ENCODE assay signal across 8 cellular contexts in genomic region chr15:55407631-55407948, GRCh38. TPM values are rescaled to one million over a fixed set of nuclear protein-coding genes. Genes with fewer than 3 reads are reported as not detected.
DNase-seq lines count a peak whose midpoint lies in the region; TF ChIP-seq lines count a peak whose summit lies in the region.

No MANE protein-coding gene starts in this region.

- peaks cover 27% of the 10 kb centered on the region for H3K4me1 Mint-ChIP-seq in activated CD4-positive, alpha-beta memory T cell treated with anti-CD3 and anti-CD28 coated beads for 36 hours (ENCODE audit: low read depth)
- H3K4me1 Mint-ChIP-seq in glutamatergic neuron (ENCODE audit: low read depth, unreplicated experiment): peaks cover 14% of the 10 kb centered on the region

- no peaks in the 10 kb centered on the region for H3K27me3 ChIP-seq in HL-60 (ENCODE audit: insufficient read depth, poor library complexity, severe bottlenecking)
- no peaks in the 10 kb centered on the region for H3K27me3 ChIP-seq in rectal smooth muscle tissue (ENCODE audit: control insufficient read depth, insufficient read depth, low read length)

- POLR2A ChIA-PET in activated CD4-positive, alpha-beta memory T cell treated with anti-CD3 and anti-CD28 coated beads for 36 hours (lab: Charles Lee): interaction anchor here (1.0 to 2.4 kb wide), 3 partner anchors 18 to 211 kb away, joined by 3 to 10 read pairs (median 4); partner anchors contain the start of gene RSL24D1

- CTCF ChIA-PET in activated CD4-positive, alpha-beta memory T cell treated with anti-CD3 and anti-CD28 coated beads for 36 hours (lab: Charles Lee): interaction anchor here (0.8 to 2.7 kb wide), 9 partner anchors 13 to 211 kb away, joined by 3 to 22 read pairs (median 6); partner anchors contain the start of genes PIGB, PIGBOS1 and RSL24D1

- H3K27ac Mint-ChIP-seq in activated CD4-positive, alpha-beta memory T cell treated with anti-CD3 and anti-CD28 coated beads for 36 hours: peak overlapping the region; percentile 70
- H3K27ac Mint-ChIP-seq in glutamatergic neuron (ENCODE audit: unreplicated experiment): peak overlapping the region; percentile 98

- H3K4me3 Mint-ChIP-seq in activated CD4-positive, alpha-beta memory T cell treated with anti-CD3 and anti-CD28 coated beads for 36 hours: peak overlapping the region; percentile 87
- H3K4me3 Mint-ChIP-seq in glutamatergic neuron (ENCODE audit: unreplicated experiment): peak overlapping the region; percentile 96

- peak overlapping the region; percentile 88 for H3K4me3 ChIP-seq in HL-60 (replicated peaks; ENCODE audit: insufficient read depth, low read length)
- H3K4me3 ChIP-seq in rectal smooth muscle tissue (ENCODE audit: low read length): peak overlapping the region; percentile 99

- H3K9ac ChIP-seq in rectal smooth muscle tissue (ENCODE audit: low read length): peak overlapping the region; percentile 92

- H3K27ac ChIP-seq in HL-60 (replicated peaks) (peak overlapping the region; percentile 74), rectal smooth muscle tissue (ENCODE audit: low read depth, low read length) (peak overlapping the region; percentile 88)

- H3K36me3 ChIP-seq in rectal smooth muscle tissue (ENCODE audit: control insufficient read depth, insufficient read depth, low read length): no peaks in the 10 kb centered on the region

- H3K36me3 Mint-ChIP-seq in activated CD4-positive, alpha-beta memory T cell treated with anti-CD3 and anti-CD28 coated beads for 36 hours: no peaks in the 10 kb centered on the region
- H3K36me3 Mint-ChIP-seq in glutamatergic neuron (ENCODE audit: unreplicated experiment): no peaks in the 10 kb centered on the region

- no peaks in the 10 kb centered on the region for H3K9me3 Mint-ChIP-seq in activated CD4-positive, alpha-beta memory T cell treated with anti-CD3 and anti-CD28 coated beads for 36 hours
- peaks cover 4% of the 10 kb centered on the region for H3K9me3 Mint-ChIP-seq in glutamatergic neuron (ENCODE audit: unreplicated experiment)

- peak; percentile 72 for DNase-seq in NCI-H82 (lab: John Stamatoyannopoulos, UW)
- no peak for DNase-seq in NCI-H82 treated with DMSO at 0.1 percent for 48 hours (lab: John Stamatoyannopoulos, UW; ENCODE audit: unreplicated experiment)
- DNase-seq in HL-60 (ENCODE audit: low read depth in 1 of 2, low spot score in 1 of 2): no peak
- no peak for DNase-seq in activated CD4-positive, alpha-beta memory T cell treated with anti-CD3 and anti-CD28 coated beads for 36 hours
- no peak for DNase-seq in glutamatergic neuron
- no peak for DNase-seq in NCI-H446 (lab: John Stamatoyannopoulos, UW)
- DNase-seq in activated CD8-positive, alpha-beta memory T cell treated with anti-CD3 and anti-CD28 coated beads, Interleukin-2, amount 50 U/mL, for 4 hours: no peak

- peaks cover 4% of the 10 kb centered on the region for H3K4me1 ChIP-seq in rectal smooth muscle tissue (ENCODE audit: control insufficient read depth, insufficient read depth, low read length)

- no peaks in the 10 kb centered on the region for H3K27me3 Mint-ChIP-seq in activated CD4-positive, alpha-beta memory T cell treated with anti-CD3 and anti-CD28 coated beads for 36 hours
- H3K27me3 Mint-ChIP-seq in glutamatergic neuron (ENCODE audit: unreplicated experiment): peaks cover 7% of the 10 kb centered on the region

- TF ChIP-seq CTCF in HL-60 (IDR thresholded peaks at IDR 0.05; ENCODE audit: insufficient read depth, low read length) (no peak), glutamatergic neuron (IDR thresholded peaks at IDR 0.05; ENCODE audit: partially characterized antibody, unreplicated experiment) (no peak)

- intact Hi-C loops in activated CD4-positive, alpha-beta memory T cell treated with anti-CD3 and anti-CD28 coated beads for 36 hours (cut with micrococcal nuclease): loop anchor here (5.0 to 10.0 kb wide), 2 partner anchors 165 to 637 kb away; no protein-coding TSS in a partner anchor

RNA-seq across cellular contexts. Expression of gene CCPG1, which starts 0.6 kb away (rescaled TPM):
- 10 to 100 TPM; 14.4 to 16.5 TPM for total RNA-seq in activated CD4-positive, alpha-beta memory T cell treated with anti-CD3 and anti-CD28 coated beads for 36 hours
- total RNA-seq in glutamatergic neuron (ENCODE audit: unreplicated experiment): 30.8 TPM

RNA-seq across cellular contexts. Expression of gene PIERCE2, which starts 0.7 kb away (rescaled TPM):
- under 1 TPM in 1 of 2 experiments, not detected in 1; 0.34 TPM for total RNA-seq in activated CD4-positive, alpha-beta memory T cell treated with anti-CD3 and anti-CD28 coated beads for 36 hours
- total RNA-seq in glutamatergic neuron (ENCODE audit: unreplicated experiment): 1.9 TPM
